Comparison of ENCODE assay signal across 1 cellular context in genomic region chr3:113746955-113747718, GRCh38.
TF ChIP-seq lines count a peak whose summit lies in the region.

ATP6V1A (plus strand) TSS chr3:113747035; CDS start chr3:113778754, 31,719 bp downstream.

TF ChIP-seq in K562, 482 proteins besides CTCF, POLR2A, EP300 and RAD21 (continued from another document and continues in another):
- TF ChIP-seq ZNF518B (CRISPR knock-in tag; IDR thresholded peaks at IDR 0.05) = no peak
- no peak for TF ChIP-seq ZNF212 (CRISPR knock-in tag; IDR thresholded peaks at IDR 0.05)
- TF ChIP-seq HCFC1 (IDR thresholded peaks at IDR 0.05; ENCODE audit: low read depth, low read length) = no peak
- peak in 1 of 3 experiments; percentile 64 for TF ChIP-seq YY1 (IDR thresholded peaks at IDR 0.05; ENCODE audit: borderline replicate concordance in 1 of 3, control insufficient read depth in 1 of 3, extremely low read depth in 1 of 3, insufficient read depth in 3 of 3, insufficient read length in 1 of 3, insufficient replicate concordance in 2 of 3, low read depth in 1 of 3, low read length in 2 of 3)
- no peak for TF ChIP-seq RCOR1 (IDR thresholded peaks at IDR 0.05; ENCODE audit: borderline replicate concordance in 1 of 2, low read depth in 2 of 2, low read length in 2 of 2)
- TF ChIP-seq CHCHD3 (CRISPR knock-in tag; IDR thresholded peaks at IDR 0.05) = no peak
- TF ChIP-seq RAD51 (IDR thresholded peaks at IDR 0.05; ENCODE audit: borderline replicate concordance, low read depth) = no peak
- TF ChIP-seq ZBTB9 (CRISPR knock-in tag; IDR thresholded peaks at IDR 0.05) = no peak
- no peak for TF ChIP-seq ZNF592 (IDR thresholded peaks at IDR 0.05)
- TF ChIP-seq TARDBP (IDR thresholded peaks at IDR 0.05) = no peak
- no peak for TF ChIP-seq LCOR (CRISPR knock-in tag; IDR thresholded peaks at IDR 0.05)
- no peak for TF ChIP-seq GATAD2A (IDR thresholded peaks at IDR 0.05)
- TF ChIP-seq TRIM28 (IDR thresholded peaks at IDR 0.05) = no peak
- TF ChIP-seq KAT8 (IDR thresholded peaks at IDR 0.05; ENCODE audit: low read depth) = no peak
- TF ChIP-seq ZNF12 (CRISPR knock-in tag; IDR thresholded peaks at IDR 0.05) = no peak
- no peak for TF ChIP-seq HDAC2 (IDR thresholded peaks at IDR 0.05)
- TF ChIP-seq ATF7 (IDR thresholded peaks at IDR 0.05) = no peak
- no peak for TF ChIP-seq ZBTB1 (CRISPR knock-in tag; IDR thresholded peaks at IDR 0.05; ENCODE audit: borderline replicate concordance, low read depth)
- TF ChIP-seq VEZF1 (CRISPR knock-in tag; IDR thresholded peaks at IDR 0.05) = peak; percentile 95
- TF ChIP-seq ILF3 (IDR thresholded peaks at IDR 0.05; ENCODE audit: borderline replicate concordance) = no peak
- no peak for TF ChIP-seq FOXO4 (CRISPR knock-in tag; IDR thresholded peaks at IDR 0.05)
- no peak for TF ChIP-seq WHSC1 (IDR thresholded peaks at IDR 0.05; ENCODE audit: low read length)
- no peak for TF ChIP-seq CBFB (CRISPR knock-in tag; IDR thresholded peaks at IDR 0.05)
- TF ChIP-seq USF1 (CRISPR knock-in tag; IDR thresholded peaks at IDR 0.05) = no peak
- TF ChIP-seq CEBPB (tag; IDR thresholded peaks at IDR 0.05) = no peak
- TF ChIP-seq ZNF696 (CRISPR knock-in tag; conservative IDR thresholded peaks at IDR 0.05) = no peak
- no peak for TF ChIP-seq THAP12 (CRISPR knock-in tag; IDR thresholded peaks at IDR 0.05)
- no peak for TF ChIP-seq HMG20B (CRISPR knock-in tag; IDR thresholded peaks at IDR 0.05)
- peak; percentile 4; the same call in 1 of the 2 replicates for TF ChIP-seq GABPB1 (CRISPR knock-in tag; IDR thresholded peaks at IDR 0.05)
- peak; percentile 72 for TF ChIP-seq GABPA (tag; conservative IDR thresholded peaks at IDR 0.05; ENCODE audit: low read depth)
- TF ChIP-seq FOXM1 (IDR thresholded peaks at IDR 0.05; ENCODE audit: low read depth) = no peak
- no peak for TF ChIP-seq FOXM1 (CRISPR knock-in tag; IDR thresholded peaks at IDR 0.05; ENCODE audit: low read depth)
- no peak for TF ChIP-seq KLF1 (tag; IDR thresholded peaks at IDR 0.05)
- no peak for TF ChIP-seq ESRRA (IDR thresholded peaks at IDR 0.05; ENCODE audit: borderline replicate concordance, low read depth)
- TF ChIP-seq ZNF133 (CRISPR knock-in tag; IDR thresholded peaks at IDR 0.05) = no peak
- TF ChIP-seq MIER1 (IDR thresholded peaks at IDR 0.05; ENCODE audit: low read depth) = no peak
- peak; percentile 56; the same call in 1 of the 2 replicates for TF ChIP-seq NKRF (IDR thresholded peaks at IDR 0.05; ENCODE audit: borderline replicate concordance)
- no peak for TF ChIP-seq E2F8 (IDR thresholded peaks at IDR 0.05; ENCODE audit: low read depth, partially characterized antibody)
- peak; percentile 30; the same call in 1 of the 2 replicates for TF ChIP-seq ZNF316 (IDR thresholded peaks at IDR 0.05)
- no peak for TF ChIP-seq TRIM24 (IDR thresholded peaks at IDR 0.05)
- no peak for TF ChIP-seq ZNF551 (CRISPR knock-in tag; IDR thresholded peaks at IDR 0.05)
- no peak for TF ChIP-seq STAT5A (IDR thresholded peaks at IDR 0.05; ENCODE audit: borderline replicate concordance, low read length)
- no peak for TF ChIP-seq CCNT2 (IDR thresholded peaks at IDR 0.05; ENCODE audit: borderline replicate concordance, extremely low read depth, insufficient read length, low read depth, low read length)
